ENCODE assay signal across 15 cellular contexts in genomic region chr1:199675937-199676336, GRCh38.
A peak's percentile ranks its signal among the peaks of the same experiment; 100 is the strongest.
DNase-seq lines count a peak whose midpoint lies in the region; ATAC-seq and TF ChIP-seq lines count a peak whose summit lies in the region.
"Had no signal": no experiment of that assay in that cellular context is flagged by ENCODE, and none has a peak within 500 bp of the region (broad histone marks: within the 10 kb centered on the region; RNA-seq: fewer than 3 reads in every experiment).

No MANE protein-coding gene starts in this region.

- H3K36me3 ChIP-seq in brain microvascular endothelial cell (replicated peaks) (no peaks in the 10 kb centered on the region), MG63 (no peaks in the 10 kb centered on the region)
- H3K36me3 ChIP-seq: BLaER1 treated with 17β-estradiol and CSF1 and Interleukin-3, amounts not matched to agents 10 nM and 100 nM had no signal

- in situ Hi-C loops in brain microvascular endothelial cell (cut with HindIII; ENCODE audit: low pct_ligation_motif_present, low sequenced_read_pairs): loop anchor here (25.0 kb wide), 1 partner anchor 361 kb away; the partner anchor contains the start of gene NR5A2

- no peak for DNase-seq in brain microvascular endothelial cell
- no peak for DNase-seq in neural crest cell (ENCODE audit: low read depth, low spot score)
- no peak for DNase-seq in type B pancreatic cell (ENCODE audit: extremely low spot score, unreplicated experiment)
- DNase-seq in COLO829 (ENCODE audit: low spot score): no peak
- no peak for DNase-seq in MG63
- DNase-seq: ACHN; Calu3; CD4-positive, CD25-positive, alpha-beta regulatory T cell; DMS 273 treated with DMSO at 0.1 percent for 48 hours; H7 had no signal

- no peak overlapping the region for H3K27ac ChIP-seq in brain microvascular endothelial cell
- H3K27ac ChIP-seq: BLaER1 treated with 17β-estradiol and CSF1 and Interleukin-3, amounts not matched to agents 10 nM and 100 nM; HL-60 had no signal

- H3K27ac Mint-ChIP-seq in neural crest cell (ENCODE audit: unreplicated experiment) (no peak overlapping the region), type B pancreatic cell (no peak overlapping the region)
- H3K27ac Mint-ChIP-seq: GM23338 had no signal

- ATAC-seq in HG02884 (IDR thresholded peaks at IDR 0.05; ENCODE audit: unreplicated experiment): no peak
- ATAC-seq: GM23338 had no signal

- H3K27me3 ChIP-seq in brain microvascular endothelial cell (replicated peaks): no peaks in the 10 kb centered on the region
- H3K27me3 ChIP-seq in MG63: no peaks in the 10 kb centered on the region
- H3K27me3 ChIP-seq: BLaER1 treated with 17β-estradiol and CSF1 and Interleukin-3, amounts not matched to agents 10 nM and 100 nM had no signal

- peaks cover 8% of the 10 kb centered on the region for H3K4me1 Mint-ChIP-seq in neural crest cell
- H3K4me1 Mint-ChIP-seq in type B pancreatic cell (ENCODE audit: unreplicated experiment): no peaks in the 10 kb centered on the region
- H3K4me1 Mint-ChIP-seq: CD4-positive, CD25-positive, alpha-beta regulatory T cell had no signal

- H3K4me3 Mint-ChIP-seq in neural crest cell (no peak overlapping the region), type B pancreatic cell (no peak overlapping the region)
- H3K4me3 Mint-ChIP-seq: CD4-positive, CD25-positive, alpha-beta regulatory T cell; GM23338 had no signal

- TF ChIP-seq CTCF in GM12873 (IDR thresholded peaks at IDR 0.05; ENCODE audit: insufficient read depth, low read depth, low read length, missing control alignments) (peak; percentile 3), brain microvascular endothelial cell (IDR thresholded peaks at IDR 0.05; ENCODE audit: low read depth, low read length, missing control alignments) (peak; percentile 27), neural crest cell (conservative IDR thresholded peaks at IDR 0.05) (peak; percentile 45), type B pancreatic cell (conservative IDR thresholded peaks at IDR 0.05) (peak; percentile 63)

- H3K27me3 Mint-ChIP-seq in neural crest cell (ENCODE audit: low read depth) (no peaks in the 10 kb centered on the region), type B pancreatic cell (no peaks in the 10 kb centered on the region)

- no peaks in the 10 kb centered on the region for H3K9me3 ChIP-seq in MG63

- H3K4me3 ChIP-seq in brain microvascular endothelial cell (ENCODE audit: low read depth, low read length) (no peak overlapping the region), MG63 (no peak overlapping the region)
- H3K4me3 ChIP-seq: BLaER1 treated with 17β-estradiol and CSF1 and Interleukin-3, amounts not matched to agents 10 nM and 100 nM; GM23338 had no signal

- H3K36me3 Mint-ChIP-seq in neural crest cell (ENCODE audit: low read depth): no peaks in the 10 kb centered on the region
- H3K36me3 Mint-ChIP-seq in type B pancreatic cell: no peaks in the 10 kb centered on the region
- H3K36me3 Mint-ChIP-seq: CD4-positive, CD25-positive, alpha-beta regulatory T cell had no signal

- H3K9me3 Mint-ChIP-seq in neural crest cell (peaks cover 6% of the 10 kb centered on the region), type B pancreatic cell (no peaks in the 10 kb centered on the region)
- H3K9me3 Mint-ChIP-seq: GM23338 had no signal

Comparison
In these comparisons a context has a peak if more than half of its experiments do, and no peak if none do; other contexts are left out.
1. CTCF ChIP-seq: peak in every context shown above with its lines; median percentile 63 in type B pancreatic cell; 45 in neural crest cell; 27 in brain microvascular endothelial cell; 3 in GM12873.